In genomic region chr9:15180124-15180523, GRCh38 we compare ENCODE assay signal across 18 cellular contexts.
"Had no signal": no experiment of that assay in that cellular context is flagged by ENCODE, and none has a peak within 500 bp of the region (broad histone marks: within the 10 kb centered on the region; RNA-seq: fewer than 3 reads in every experiment).

No MANE protein-coding gene starts in this region.

- H3K4me3 ChIP-seq: body of pancreas, gastrocnemius medialis, prostate gland, skin epidermis, testis had no signal

- H3K36me3 ChIP-seq: gastrocnemius medialis, prostate gland had no signal

- H3K27me3 Mint-ChIP-seq: stimulated activated naive CD8-positive, alpha-beta T cell treated with anti-CD3 and anti-CD28 coated beads, Interleukin-15, Interleukin-2, amounts not matched to agents 100 ng/mL and 50 ng/mL, for 24 hours had no signal

- H3K4me1 ChIP-seq: body of pancreas, gastrocnemius medialis, prostate gland, testis had no signal

- H3K9me3 ChIP-seq: body of pancreas, gastrocnemius medialis, prostate gland, testis had no signal

- DNase-seq: activated CD4-positive, alpha-beta T cell treated with anti-CD3 and anti-CD28 coated beads, Interleukin-2, amount 50 U/mL, for 1 hour; activated CD4-positive, CD25-positive, alpha-beta regulatory T cell; activated naive CD4-positive, alpha-beta T cell treated with anti-CD3 and anti-CD28 coated beads, Interleukin-2, amount 50 U/mL, for 16 hours; amygdala; body of pancreas; caudate nucleus; erythroblast; gastrocnemius medialis; islet precursor cell; mammary epithelial cell; right cardiac atrium; stimulated activated CD4-positive, alpha-beta T cell treated with anti-CD3 and anti-CD28 coated beads, Interleukin-4, amount 100 ng/mL, for 4 hours; stimulated activated CD8-positive, alpha-beta memory T cell treated with anti-CD3 and anti-CD28 coated beads, Interleukin-4, amount 100 ng/mL, for 48 hours; testis had no signal

- H3K27me3 ChIP-seq: body of pancreas, gastrocnemius medialis, testis had no signal

- H3K9me3 Mint-ChIP-seq: neural crest cell; stimulated activated naive CD8-positive, alpha-beta T cell treated with anti-CD3 and anti-CD28 coated beads, Interleukin-15, Interleukin-2, amounts not matched to agents 100 ng/mL and 50 ng/mL, for 24 hours had no signal

- H3K27ac ChIP-seq: body of pancreas, gastrocnemius medialis, prostate gland, skin epidermis, testis had no signal

- H3K27ac Mint-ChIP-seq: stimulated activated naive CD8-positive, alpha-beta T cell treated with anti-CD3 and anti-CD28 coated beads, Interleukin-15, Interleukin-2, amounts not matched to agents 100 ng/mL and 50 ng/mL, for 24 hours had no signal

- H3K4me3 Mint-ChIP-seq: neural crest cell; stimulated activated naive CD8-positive, alpha-beta T cell treated with anti-CD3 and anti-CD28 coated beads, Interleukin-15, Interleukin-2, amounts not matched to agents 100 ng/mL and 50 ng/mL, for 24 hours had no signal

- ATAC-seq: body of pancreas, gastrocnemius medialis, right cardiac atrium had no signal
